In the genomic region with DNA sequence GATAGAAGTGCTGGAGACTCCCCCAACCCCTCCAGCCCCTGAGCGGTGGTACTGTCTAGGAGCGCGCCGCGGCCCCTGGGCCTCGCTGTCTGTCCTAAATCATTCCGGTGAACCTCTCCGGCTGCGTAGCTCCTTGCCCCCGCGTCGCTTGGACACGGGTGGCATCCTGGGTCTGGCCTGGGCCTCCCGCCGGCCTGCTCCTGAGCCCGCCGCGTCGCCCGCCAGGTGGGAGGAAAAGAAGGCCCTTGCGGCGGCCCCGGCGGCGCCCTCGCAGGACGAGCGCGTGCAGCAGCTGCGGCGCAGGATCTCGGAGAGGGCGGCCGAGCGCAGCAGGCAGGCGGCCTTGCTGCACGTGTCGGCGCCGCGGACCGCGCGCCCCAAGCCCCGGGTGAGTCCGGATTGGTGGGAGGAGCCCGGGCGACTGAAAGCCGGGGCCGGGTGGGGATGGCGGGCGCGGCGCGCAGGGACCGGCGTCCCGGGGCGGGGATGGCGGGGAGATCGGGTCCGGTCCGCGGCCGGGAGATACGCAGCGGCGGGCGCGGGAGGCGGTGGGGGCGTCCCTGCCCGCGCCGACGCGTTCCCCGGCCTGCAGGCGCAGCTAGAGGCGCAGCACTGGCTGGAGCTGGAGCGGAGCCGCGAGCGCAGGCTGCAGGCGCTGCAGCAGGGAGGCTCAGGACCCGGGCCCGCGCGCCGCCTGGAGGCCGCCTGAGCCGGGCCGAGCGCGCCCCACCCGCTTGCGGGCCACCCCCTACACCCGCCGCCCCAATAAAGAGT, we compare ENCODE assay signal across 1 cellular context.
TF ChIP-seq lines count a peak whose summit lies in the region.

No MANE protein-coding gene starts in this region.

TF ChIP-seq in HepG2, 621 proteins besides CTCF, POLR2A, EP300 and RAD21 (continued from another document and continues in another):
- TF ChIP-seq PAX8 (CRISPR knock-in tag; IDR thresholded peaks at IDR 0.05; ENCODE audit: borderline replicate concordance) (peak; percentile 83; the same call in 1 of the 2 replicates), ARHGAP35 (CRISPR knock-in tag; IDR thresholded peaks at IDR 0.05; ENCODE audit: borderline replicate concordance) (no peak), ZNF546 (CRISPR knock-in tag; conservative IDR thresholded peaks at IDR 0.05) (peak; percentile 60; the same call in 1 of the 2 replicates), RARG (CRISPR knock-in tag; IDR thresholded peaks at IDR 0.05; ENCODE audit: low read depth) (no peak), RXRA (CRISPR knock-in tag; IDR thresholded peaks at IDR 0.05) (no peak), NFYB (CRISPR knock-in tag; IDR thresholded peaks at IDR 0.05) (no peak), RORA (CRISPR knock-in tag; IDR thresholded peaks at IDR 0.05) (no peak), HOXA5 (CRISPR knock-in tag; IDR thresholded peaks at IDR 0.05) (peak; percentile 74; the same call in 1 of the 2 replicates), SIX4 (CRISPR knock-in tag; IDR thresholded peaks at IDR 0.05) (no peak), ELF1 (CRISPR knock-in tag; IDR thresholded peaks at IDR 0.05) (no peak), HOXA9 (CRISPR knock-in tag; IDR thresholded peaks at IDR 0.05; ENCODE audit: borderline replicate concordance) (peak; percentile 96), KDM5A (IDR thresholded peaks at IDR 0.05; ENCODE audit: borderline replicate concordance, low read length) (no peak), ZNF660 (CRISPR knock-in tag; IDR thresholded peaks at IDR 0.05; ENCODE audit: borderline replicate concordance, low read depth) (no peak), NR1H2 (CRISPR knock-in tag; IDR thresholded peaks at IDR 0.05; ENCODE audit: borderline replicate concordance, low read depth) (0 out of 2 replicates have a peak, but pooled peaks have one; percentile 38), ZNF329 (CRISPR knock-in tag; IDR thresholded peaks at IDR 0.05; ENCODE audit: low read depth) (no peak; the same call in 1 of the 2 replicates), RAD51 (IDR thresholded peaks at IDR 0.05; ENCODE audit: borderline replicate concordance) (no peak), ZNF577 (CRISPR knock-in tag; IDR thresholded peaks at IDR 0.05; ENCODE audit: borderline replicate concordance, low read depth) (no peak), PHF5A (CRISPR knock-in tag; IDR thresholded peaks at IDR 0.05; ENCODE audit: low read depth, unreplicated experiment) (no peak), ZBTB42 (CRISPR knock-in tag; IDR thresholded peaks at IDR 0.05) (no peak), MED8 (CRISPR knock-in tag; IDR thresholded peaks at IDR 0.05; ENCODE audit: insufficient replicate concordance) (no peak), ZNF773 (CRISPR knock-in tag; IDR thresholded peaks at IDR 0.05; ENCODE audit: borderline replicate concordance) (0 out of 2 replicates have a peak, but pooled peaks have one; percentile 83), ELF3 (CRISPR knock-in tag; IDR thresholded peaks at IDR 0.05) (peak; percentile 52; the same call in 1 of the 2 replicates), KLF16 (CRISPR knock-in tag; IDR thresholded peaks at IDR 0.05) (no peak), ZNF547 (CRISPR knock-in tag; IDR thresholded peaks at IDR 0.05) (peak; percentile 94), ZNF446 (CRISPR knock-in tag; IDR thresholded peaks at IDR 0.05) (peak; percentile 62; the same call in 1 of the 2 replicates), ZNF724P (CRISPR knock-in tag; IDR thresholded peaks at IDR 0.05; ENCODE audit: borderline replicate concordance) (peak; percentile 94), DR1 (CRISPR knock-in tag; IDR thresholded peaks at IDR 0.05) (peak; percentile 29; the same call in 1 of the 2 replicates), KLF12 (CRISPR knock-in tag; IDR thresholded peaks at IDR 0.05; ENCODE audit: borderline replicate concordance) (peak; percentile 65; the same call in 1 of the 2 replicates), ZNF468 (CRISPR knock-in tag; IDR thresholded peaks at IDR 0.05) (0 out of 2 replicates have a peak, but pooled peaks have one; percentile 90), CENPT (CRISPR knock-in tag; IDR thresholded peaks at IDR 0.05; ENCODE audit: low read depth) (peak; percentile 84; the same call in 1 of the 2 replicates)
- TF ChIP-seq, protein P1, sequence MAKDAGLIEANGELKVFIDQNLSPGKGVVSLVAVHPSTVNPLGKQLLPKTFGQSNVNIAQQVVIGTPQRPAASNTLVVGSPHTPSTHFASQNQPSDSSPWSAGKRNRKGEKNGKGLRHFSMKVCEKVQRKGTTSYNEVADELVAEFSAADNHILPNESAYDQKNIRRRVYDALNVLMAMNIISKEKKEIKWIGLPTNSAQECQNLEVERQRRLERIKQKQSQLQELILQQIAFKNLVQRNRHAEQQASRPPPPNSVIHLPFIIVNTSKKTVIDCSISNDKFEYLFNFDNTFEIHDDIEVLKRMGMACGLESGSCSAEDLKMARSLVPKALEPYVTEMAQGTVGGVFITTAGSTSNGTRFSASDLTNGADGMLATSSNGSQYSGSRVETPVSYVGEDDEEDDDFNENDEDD (CRISPR knock-in tag; IDR thresholded peaks at IDR 0.05; ENCODE audit: borderline replicate concordance): peak; percentile 90; the same call in 1 of the 2 replicates
- TF ChIP-seq, protein P2, sequence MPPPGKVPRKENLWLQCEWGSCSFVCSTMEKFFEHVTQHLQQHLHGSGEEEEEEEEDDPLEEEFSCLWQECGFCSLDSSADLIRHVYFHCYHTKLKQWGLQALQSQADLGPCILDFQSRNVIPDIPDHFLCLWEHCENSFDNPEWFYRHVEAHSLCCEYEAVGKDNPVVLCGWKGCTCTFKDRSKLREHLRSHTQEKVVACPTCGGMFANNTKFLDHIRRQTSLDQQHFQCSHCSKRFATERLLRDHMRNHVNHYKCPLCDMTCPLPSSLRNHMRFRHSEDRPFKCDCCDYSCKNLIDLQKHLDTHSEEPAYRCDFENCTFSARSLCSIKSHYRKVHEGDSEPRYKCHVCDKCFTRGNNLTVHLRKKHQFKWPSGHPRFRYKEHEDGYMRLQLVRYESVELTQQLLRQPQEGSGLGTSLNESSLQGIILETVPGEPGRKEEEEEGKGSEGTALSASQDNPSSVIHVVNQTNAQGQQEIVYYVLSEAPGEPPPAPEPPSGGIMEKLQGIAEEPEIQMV (CRISPR knock-in tag; IDR thresholded peaks at IDR 0.05; ENCODE audit: low read depth): peak; percentile 94
- TF ChIP-seq, protein P3, sequence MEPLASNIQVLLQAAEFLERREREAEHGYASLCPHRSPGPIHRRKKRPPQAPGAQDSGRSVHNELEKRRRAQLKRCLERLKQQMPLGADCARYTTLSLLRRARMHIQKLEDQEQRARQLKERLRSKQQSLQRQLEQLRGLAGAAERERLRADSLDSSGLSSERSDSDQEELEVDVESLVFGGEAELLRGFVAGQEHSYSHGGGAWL (CRISPR knock-in tag; IDR thresholded peaks at IDR 0.05): peak; percentile 91; the same call in 1 of the 2 replicates
- TF ChIP-seq, protein P4, sequence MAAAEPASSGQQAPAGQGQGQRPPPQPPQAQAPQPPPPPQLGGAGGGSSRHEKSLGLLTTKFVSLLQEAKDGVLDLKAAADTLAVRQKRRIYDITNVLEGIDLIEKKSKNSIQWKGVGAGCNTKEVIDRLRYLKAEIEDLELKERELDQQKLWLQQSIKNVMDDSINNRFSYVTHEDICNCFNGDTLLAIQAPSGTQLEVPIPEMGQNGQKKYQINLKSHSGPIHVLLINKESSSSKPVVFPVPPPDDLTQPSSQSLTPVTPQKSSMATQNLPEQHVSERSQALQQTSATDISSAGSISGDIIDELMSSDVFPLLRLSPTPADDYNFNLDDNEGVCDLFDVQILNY (CRISPR knock-in tag; conservative IDR thresholded peaks at IDR 0.05): no peak
- TF ChIP-seq, protein P5, sequence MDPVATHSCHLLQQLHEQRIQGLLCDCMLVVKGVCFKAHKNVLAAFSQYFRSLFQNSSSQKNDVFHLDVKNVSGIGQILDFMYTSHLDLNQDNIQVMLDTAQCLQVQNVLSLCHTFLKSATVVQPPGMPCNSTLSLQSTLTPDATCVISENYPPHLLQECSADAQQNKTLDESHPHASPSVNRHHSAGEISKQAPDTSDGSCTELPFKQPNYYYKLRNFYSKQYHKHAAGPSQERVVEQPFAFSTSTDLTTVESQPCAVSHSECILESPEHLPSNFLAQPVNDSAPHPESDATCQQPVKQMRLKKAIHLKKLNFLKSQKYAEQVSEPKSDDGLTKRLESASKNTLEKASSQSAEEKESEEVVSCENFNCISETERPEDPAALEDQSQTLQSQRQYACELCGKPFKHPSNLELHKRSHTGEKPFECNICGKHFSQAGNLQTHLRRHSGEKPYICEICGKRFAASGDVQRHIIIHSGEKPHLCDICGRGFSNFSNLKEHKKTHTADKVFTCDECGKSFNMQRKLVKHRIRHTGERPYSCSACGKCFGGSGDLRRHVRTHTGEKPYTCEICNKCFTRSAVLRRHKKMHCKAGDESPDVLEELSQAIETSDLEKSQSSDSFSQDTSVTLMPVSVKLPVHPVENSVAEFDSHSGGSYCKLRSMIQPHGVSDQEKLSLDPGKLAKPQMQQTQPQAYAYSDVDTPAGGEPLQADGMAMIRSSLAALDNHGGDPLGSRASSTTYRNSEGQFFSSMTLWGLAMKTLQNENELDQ (CRISPR knock-in tag; IDR thresholded peaks at IDR 0.05; ENCODE audit: borderline replicate concordance): no peak
- TF ChIP-seq, protein P6, sequence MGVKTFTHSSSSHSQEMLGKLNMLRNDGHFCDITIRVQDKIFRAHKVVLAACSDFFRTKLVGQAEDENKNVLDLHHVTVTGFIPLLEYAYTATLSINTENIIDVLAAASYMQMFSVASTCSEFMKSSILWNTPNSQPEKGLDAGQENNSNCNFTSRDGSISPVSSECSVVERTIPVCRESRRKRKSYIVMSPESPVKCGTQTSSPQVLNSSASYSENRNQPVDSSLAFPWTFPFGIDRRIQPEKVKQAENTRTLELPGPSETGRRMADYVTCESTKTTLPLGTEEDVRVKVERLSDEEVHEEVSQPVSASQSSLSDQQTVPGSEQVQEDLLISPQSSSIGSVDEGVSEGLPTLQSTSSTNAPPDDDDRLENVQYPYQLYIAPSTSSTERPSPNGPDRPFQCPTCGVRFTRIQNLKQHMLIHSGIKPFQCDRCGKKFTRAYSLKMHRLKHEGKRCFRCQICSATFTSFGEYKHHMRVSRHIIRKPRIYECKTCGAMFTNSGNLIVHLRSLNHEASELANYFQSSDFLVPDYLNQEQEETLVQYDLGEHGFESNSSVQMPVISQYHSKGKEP (CRISPR knock-in tag; IDR thresholded peaks at IDR 0.05): peak; percentile 62; the same call in 1 of the 2 replicates
- TF ChIP-seq, protein P7, sequence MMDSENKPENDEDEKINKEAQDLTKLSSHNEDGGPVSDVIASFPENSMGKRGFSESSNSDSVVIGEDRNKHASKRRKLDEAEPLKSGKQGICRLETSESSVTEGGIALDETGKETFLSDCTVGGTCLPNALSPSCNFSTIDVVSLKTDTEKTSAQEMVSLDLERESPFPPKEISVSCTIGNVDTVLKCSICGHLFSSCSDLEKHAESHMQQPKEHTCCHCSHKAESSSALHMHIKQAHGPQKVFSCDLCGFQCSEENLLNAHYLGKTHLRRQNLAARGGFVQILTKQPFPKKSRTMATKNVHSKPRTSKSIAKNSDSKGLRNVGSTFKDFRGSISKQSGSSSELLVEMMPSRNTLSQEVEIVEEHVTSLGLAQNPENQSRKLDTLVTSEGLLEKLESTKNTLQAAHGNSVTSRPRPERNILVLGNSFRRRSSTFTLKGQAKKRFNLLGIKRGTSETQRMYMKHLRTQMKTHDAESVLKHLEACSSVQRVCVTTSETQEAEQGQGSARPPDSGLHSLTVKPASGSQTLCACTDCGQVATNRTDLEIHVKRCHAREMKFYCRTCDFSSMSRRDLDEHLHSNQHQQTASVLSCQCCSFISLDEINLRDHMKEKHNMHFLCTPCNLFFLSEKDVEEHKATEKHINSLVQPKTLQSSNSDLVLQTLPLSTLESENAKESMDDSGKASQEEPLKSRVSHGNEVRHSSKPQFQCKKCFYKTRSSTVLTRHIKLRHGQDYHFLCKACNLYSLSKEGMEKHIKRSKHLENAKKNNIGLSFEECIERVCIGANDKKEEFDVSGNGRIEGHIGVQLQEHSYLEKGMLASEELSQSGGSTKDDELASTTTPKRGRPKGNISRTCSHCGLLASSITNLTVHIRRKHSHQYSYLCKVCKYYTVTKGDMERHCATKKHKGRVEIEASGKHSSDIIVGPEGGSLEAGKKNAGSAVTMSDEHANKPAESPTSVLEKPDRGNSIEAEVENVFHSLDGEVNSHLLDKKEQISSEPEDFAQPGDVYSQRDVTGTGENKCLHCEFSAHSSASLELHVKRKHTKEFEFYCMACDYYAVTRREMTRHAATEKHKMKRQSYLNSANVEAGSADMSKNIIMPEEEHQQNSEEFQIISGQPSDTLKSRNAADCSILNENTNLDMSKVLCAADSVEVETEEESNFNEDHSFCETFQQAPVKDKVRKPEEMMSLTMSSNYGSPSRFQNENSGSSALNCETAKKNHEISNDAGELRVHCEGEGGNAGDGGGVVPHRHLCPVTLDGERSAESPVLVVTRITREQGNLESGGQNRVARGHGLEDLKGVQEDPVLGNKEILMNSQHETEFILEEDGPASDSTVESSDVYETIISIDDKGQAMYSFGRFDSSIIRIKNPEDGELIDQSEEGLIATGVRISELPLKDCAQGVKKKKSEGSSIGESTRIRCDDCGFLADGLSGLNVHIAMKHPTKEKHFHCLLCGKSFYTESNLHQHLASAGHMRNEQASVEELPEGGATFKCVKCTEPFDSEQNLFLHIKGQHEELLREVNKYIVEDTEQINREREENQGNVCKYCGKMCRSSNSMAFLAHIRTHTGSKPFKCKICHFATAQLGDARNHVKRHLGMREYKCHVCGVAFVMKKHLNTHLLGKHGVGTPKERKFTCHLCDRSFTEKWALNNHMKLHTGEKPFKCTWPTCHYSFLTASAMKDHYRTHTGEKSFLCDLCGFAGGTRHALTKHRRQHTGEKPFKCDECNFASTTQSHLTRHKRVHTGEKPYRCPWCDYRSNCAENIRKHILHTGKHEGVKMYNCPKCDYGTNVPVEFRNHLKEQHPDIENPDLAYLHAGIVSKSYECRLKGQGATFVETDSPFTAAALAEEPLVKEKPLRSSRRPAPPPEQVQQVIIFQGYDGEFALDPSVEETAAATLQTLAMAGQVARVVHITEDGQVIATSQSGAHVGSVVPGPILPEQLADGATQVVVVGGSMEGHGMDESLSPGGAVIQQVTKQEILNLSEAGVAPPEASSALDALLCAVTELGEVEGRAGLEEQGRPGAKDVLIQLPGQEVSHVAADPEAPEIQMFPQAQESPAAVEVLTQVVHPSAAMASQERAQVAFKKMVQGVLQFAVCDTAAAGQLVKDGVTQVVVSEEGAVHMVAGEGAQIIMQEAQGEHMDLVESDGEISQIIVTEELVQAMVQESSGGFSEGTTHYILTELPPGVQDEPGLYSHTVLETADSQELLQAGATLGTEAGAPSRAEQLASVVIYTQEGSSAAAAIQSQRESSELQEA (CRISPR knock-in tag; IDR thresholded peaks at IDR 0.05; ENCODE audit: not compliant biosample characterization): peak; percentile 34
- TF ChIP-seq, protein P8, sequence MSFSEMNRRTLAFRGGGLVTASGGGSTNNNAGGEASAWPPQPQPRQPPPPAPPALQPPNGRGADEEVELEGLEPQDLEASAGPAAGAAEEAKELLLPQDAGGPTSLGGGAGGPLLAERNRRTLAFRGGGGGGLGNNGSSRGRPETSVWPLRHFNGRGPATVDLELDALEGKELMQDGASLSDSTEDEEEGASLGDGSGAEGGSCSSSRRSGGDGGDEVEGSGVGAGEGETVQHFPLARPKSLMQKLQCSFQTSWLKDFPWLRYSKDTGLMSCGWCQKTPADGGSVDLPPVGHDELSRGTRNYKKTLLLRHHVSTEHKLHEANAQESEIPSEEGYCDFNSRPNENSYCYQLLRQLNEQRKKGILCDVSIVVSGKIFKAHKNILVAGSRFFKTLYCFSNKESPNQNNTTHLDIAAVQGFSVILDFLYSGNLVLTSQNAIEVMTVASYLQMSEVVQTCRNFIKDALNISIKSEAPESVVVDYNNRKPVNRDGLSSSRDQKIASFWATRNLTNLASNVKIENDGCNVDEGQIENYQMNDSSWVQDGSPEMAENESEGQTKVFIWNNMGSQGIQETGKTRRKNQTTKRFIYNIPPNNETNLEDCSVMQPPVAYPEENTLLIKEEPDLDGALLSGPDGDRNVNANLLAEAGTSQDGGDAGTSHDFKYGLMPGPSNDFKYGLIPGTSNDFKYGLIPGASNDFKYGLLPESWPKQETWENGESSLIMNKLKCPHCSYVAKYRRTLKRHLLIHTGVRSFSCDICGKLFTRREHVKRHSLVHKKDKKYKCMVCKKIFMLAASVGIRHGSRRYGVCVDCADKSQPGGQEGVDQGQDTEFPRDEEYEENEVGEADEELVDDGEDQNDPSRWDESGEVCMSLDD (CRISPR knock-in tag; IDR thresholded peaks at IDR 0.05; ENCODE audit: borderline replicate concordance): peak; percentile 34; the same call in 1 of the 2 replicates
